Comparison of ENCODE assay signal across 8 cellular contexts in genomic region chr19:31349160-31349881, GRCh38. TPM values are rescaled to one million over a fixed set of nuclear protein-coding genes. Genes with fewer than 3 reads are reported as not detected.
DNase-seq lines count a peak whose midpoint lies in the region; ATAC-seq, FAIRE-seq and TF ChIP-seq lines count a peak whose summit lies in the region.

TSHZ3 (minus strand) TSS chr19:31349436; CDS start chr19:31349219, 217 bp downstream.

- H3K4me3 ChIP-seq in HAP-1 = peak within 1 kb of the TSS; percentile 56
- peak within 1 kb of the TSS; percentile 73 for H3K4me3 ChIP-seq in bronchial epithelial cell (ENCODE audit: low read depth, low read length)
- H3K4me3 ChIP-seq in gastrocnemius medialis = peak within 1 kb of the TSS; percentile 71 to 85 (median 73)

- TF ChIP-seq CTCF in bronchial epithelial cell (IDR thresholded peaks at IDR 0.05; ENCODE audit: insufficient read depth, low read length, severe bottlenecking) (no peak), gastrocnemius medialis (IDR thresholded peaks at IDR 0.05 in 4 of 5, conservative IDR thresholded peaks at IDR 0.05 in 1 of 5) (no peak)

- DNase-seq in HAP-1 (ENCODE audit: low spot score in 2 of 2) (peak; percentile 62 to 85), SKM-1 (lab: John Stamatoyannopoulos, UW; ENCODE audit: unreplicated experiment) (peak; percentile 59), bronchial epithelial cell (ENCODE audit: low read depth) (peak; percentile 52), iPS-NIHi11 (ENCODE audit: low spot score) (peak; percentile 73), gastrocnemius medialis (peak; percentile 46 to 48), GM19240 (ENCODE audit: insufficient read length, low spot score) (no peak), GM12892 (ENCODE audit: insufficient read length) (no peak)

- no peak for FAIRE-seq in bronchial epithelial cell (lab: Jason Lieb, UNC)
- FAIRE-seq in GM12892 (lab: Jason Lieb, UNC) = no peak

- intact Hi-C loops in gastrocnemius medialis (cut with DNase I; ENCODE audit: low total_unique reads) = loop anchor here (5.0 kb wide), 1 partner anchor 1233 kb away; the partner anchor contains the start of gene PDCD5

- H3K4me1 ChIP-seq in HAP-1 = no peaks in the 10 kb centered on the region
- H3K4me1 ChIP-seq in gastrocnemius medialis = peaks cover 4 to 22% of the 10 kb centered on the region in 2 donors

- ATAC-seq in gastrocnemius medialis (peak; percentile 45), GM21528 (IDR thresholded peaks at IDR 0.05; ENCODE audit: low FRiP score, unreplicated experiment) (no peak)

- H3K36me3 ChIP-seq in HAP-1 (replicated peaks) (no peaks in the 10 kb centered on the region), bronchial epithelial cell (ENCODE audit: control insufficient read depth, insufficient read depth, low read length) (no peaks in the 10 kb centered on the region), gastrocnemius medialis (no peaks in the 10 kb centered on the region)

- in situ Hi-C loops in HAP-1 (cut with MboI; ENCODE audit: low sequenced_read_pairs) = no loop called here
- in situ Hi-C loops in gastrocnemius medialis (cut with MboI; ENCODE audit: low sequenced_read_pairs in 4 of 4) = no loop called here

- H3K9me3 ChIP-seq in HAP-1 (no peaks in the 10 kb centered on the region), gastrocnemius medialis (no peaks in the 10 kb centered on the region)

- H3K27ac ChIP-seq in gastrocnemius medialis = peak within 1 kb of the TSS; percentile 73 to 83 (median 76)

- TF ChIP-seq POLR2A in gastrocnemius medialis (IDR thresholded peaks at IDR 0.05) (peak; percentile 12 to 23), GM12892 (IDR thresholded peaks at IDR 0.05; ENCODE audit: low read depth, low read length) (no peak)

- H3K27me3 ChIP-seq in HAP-1 (ENCODE audit: low read depth) (no peaks in the 10 kb centered on the region), bronchial epithelial cell (ENCODE audit: control insufficient read depth, insufficient read depth, low read length) (peaks cover 3% of the 10 kb centered on the region), gastrocnemius medialis (peaks cover 20 to 41% (median 24%) of the 10 kb centered on the region in 3 donors)

RNA-seq across cellular contexts. Expression of gene TSHZ3, which starts in this region (rescaled TPM):
- total RNA-seq in bronchial epithelial cell (1.6 and 2.0 TPM in 2 replicates), gastrocnemius medialis (1 to 10 TPM; 1.6 to 2.3 (median 1.9) TPM)
- not detected for polyA plus RNA-seq in GM12892 (2012; ENCODE audit: missing spikeins)

Comparison
In these comparisons a context has a peak if more than half of its experiments do, and no peak if none do; other contexts are left out.
1. DNase-seq: peak in HAP-1 (2 of 2), SKM-1 (single experiment), bronchial epithelial cell (single experiment), iPS-NIHi11 (single experiment) and gastrocnemius medialis (2 of 2); none in GM19240 (single experiment) and GM12892 (single experiment).
2. Peak in every context shown above with its lines, with median percentiles within 50 percentile points of each other: H3K4me3 ChIP-seq.